ENCODE assay signal across 8 cellular contexts in the genomic region with DNA sequence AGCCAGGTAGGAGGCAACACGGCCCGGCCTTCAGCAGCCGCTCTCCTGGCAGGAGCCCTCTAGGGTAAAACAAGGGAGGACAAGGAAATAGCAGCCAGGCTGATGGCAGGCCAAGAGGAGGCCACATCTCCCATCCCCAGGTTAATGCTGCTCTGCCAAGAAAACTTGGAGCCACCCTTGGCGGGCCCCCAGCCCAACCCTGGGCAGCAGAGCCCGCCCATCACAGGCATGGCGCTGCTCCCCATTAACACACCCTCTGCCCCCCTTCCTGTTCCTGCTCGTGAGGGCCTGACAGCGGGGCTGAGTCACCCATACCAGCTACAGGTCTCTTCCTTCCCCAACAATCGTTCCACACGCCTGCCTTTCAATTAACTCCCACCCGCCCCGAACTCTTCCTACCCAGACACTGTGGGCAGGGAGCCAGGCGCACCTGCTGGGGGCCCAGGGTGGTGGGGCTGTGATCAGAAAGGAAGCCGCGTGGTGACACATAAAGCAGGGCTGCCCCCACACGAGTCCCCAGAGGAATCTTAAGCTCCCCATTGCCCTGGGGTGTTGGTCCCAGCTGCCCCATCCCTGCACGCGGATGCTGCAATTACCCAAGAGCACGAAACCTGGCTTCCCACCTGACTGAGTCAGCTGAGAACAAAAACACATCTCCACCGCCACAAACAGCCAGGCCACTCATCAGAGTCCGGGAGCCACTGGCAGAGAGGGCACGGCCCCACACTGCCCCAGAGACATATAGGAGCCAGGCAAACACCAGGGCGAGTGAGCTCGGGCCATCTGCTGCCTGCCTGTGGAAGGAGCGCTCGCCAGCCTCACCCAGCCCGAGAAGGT. TPM values are rescaled to one million over a fixed set of nuclear protein-coding genes. Genes with fewer than 3 reads are reported as not detected.
DNase-seq lines count a peak whose midpoint lies in the region; ATAC-seq, FAIRE-seq and TF ChIP-seq lines count a peak whose summit lies in the region.

A gene with protein sequence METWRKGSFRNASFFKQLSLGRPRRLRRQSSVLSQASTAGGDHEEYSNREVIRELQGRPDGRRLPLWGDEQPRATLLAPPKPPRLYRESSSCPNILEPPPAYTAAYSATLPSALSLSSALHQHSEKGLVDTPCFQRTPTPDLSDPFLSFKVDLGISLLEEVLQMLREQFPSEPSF (plus strand): TSS at position 671 of the 837 bp plus-strand sequence. CDS start 516 bp downstream, outside the sequence.

- H3K4me1 ChIP-seq in A673 (ENCODE audit: insufficient read depth, low read length, poor library complexity, severe bottlenecking) (peaks cover 40% of the 10 kb centered on the region), astrocyte (ENCODE audit: insufficient read depth, low read length) (peaks cover 46% of the 10 kb centered on the region), lung (ENCODE audit: control insufficient read depth in 2 of 2, insufficient read depth in 2 of 2, low read length in 2 of 2) (peaks cover 0 to 4% of the 10 kb centered on the region in 2 donors)

- peaks cover 33 to 40% (median 38%) of the 10 kb centered on the region in 3 donors for H3K4me1 Mint-ChIP-seq in T-cell
- H3K4me1 Mint-ChIP-seq in astrocyte (ENCODE audit: low read depth, unreplicated experiment): peaks cover 21% of the 10 kb centered on the region
- peaks cover 51 to 73% of the 10 kb centered on the region in 2 donors for H3K4me1 Mint-ChIP-seq in stimulated activated naive B cell treated with anti-CD40 and anti-IgM and Interleukin-4, amounts not matched to agents 10 μg/mL and 1 μg/mL and 100 μg/mL, for 72 hours

- POLR2A ChIA-PET in A673 (lab: Charles Lee; ENCODE audit: low non-redundant PET) (no interaction called here), T-cell (lab: Charles Lee) (no interaction called here)

- H2AFZ ChIP-seq in astrocyte (ENCODE audit: low read depth, low read length): peak within 1 kb of the TSS; percentile 56

- H3K9ac ChIP-seq in astrocyte (ENCODE audit: low read length): peak within 1 kb of the TSS; percentile 27

- H3K27ac Mint-ChIP-seq in T-cell (peak within 1 kb of the TSS; percentile 87 to 94), astrocyte (ENCODE audit: unreplicated experiment) (peak within 1 kb of the TSS; percentile 58)
- peak within 1 kb of the TSS; percentile 96 for H3K27ac Mint-ChIP-seq in stimulated activated naive B cell treated with anti-CD40 and anti-IgM and Interleukin-4, amounts not matched to agents 10 μg/mL and 1 μg/mL and 100 μg/mL, for 72 hours

- whole genome bisulfite sequencing in lung, 2 donors: 34 to 42% methylated on average over 27 of the region's 27 CpGs

- FAIRE-seq in astrocyte (lab: Jason Lieb, UNC): no peak

- H3K9me3 Mint-ChIP-seq in T-cell: no peaks in the 10 kb centered on the region
- H3K9me3 Mint-ChIP-seq in astrocyte (ENCODE audit: unreplicated experiment): no peaks in the 10 kb centered on the region
- H3K9me3 Mint-ChIP-seq in stimulated activated naive B cell treated with anti-CD40 and anti-IgM and Interleukin-4, amounts not matched to agents 10 μg/mL and 1 μg/mL and 100 μg/mL, for 72 hours: no peaks in the 10 kb centered on the region

- H3K4me3 Mint-ChIP-seq in T-cell (peak within 1 kb of the TSS; percentile 0 to 58 (median 49)), astrocyte (ENCODE audit: unreplicated experiment) (no peak within 1 kb of the TSS)
- peak within 1 kb of the TSS; percentile 79 to 80 for H3K4me3 Mint-ChIP-seq in stimulated activated naive B cell treated with anti-CD40 and anti-IgM and Interleukin-4, amounts not matched to agents 10 μg/mL and 1 μg/mL and 100 μg/mL, for 72 hours

- peak; percentile 55 for ATAC-seq in GM18909 (IDR thresholded peaks at IDR 0.05; ENCODE audit: poor library complexity, unreplicated experiment)
- ATAC-seq in T-cell (replicated peaks in 1 of 4): peak; percentile 50 to 77 (median 74)
- peak; percentile 53 for ATAC-seq in lung (ENCODE audit: insufficient read depth, low FRiP score)
- ATAC-seq in stimulated activated naive B cell treated with anti-CD40 and anti-IgM and Interleukin-4, amounts not matched to agents 10 μg/mL and 1 μg/mL and 100 μg/mL, for 72 hours (replicated peaks): peak; percentile 81 to 85

- H3K27me3 Mint-ChIP-seq in T-cell (no peaks in the 10 kb centered on the region), astrocyte (ENCODE audit: low read depth, unreplicated experiment) (no peaks in the 10 kb centered on the region)
- no peaks in the 10 kb centered on the region for H3K27me3 Mint-ChIP-seq in stimulated activated naive B cell treated with anti-CD40 and anti-IgM and Interleukin-4, amounts not matched to agents 10 μg/mL and 1 μg/mL and 100 μg/mL, for 72 hours

- H3K36me3 Mint-ChIP-seq in T-cell: peaks cover 9% of the 10 kb centered on the region
- H3K36me3 Mint-ChIP-seq in astrocyte (ENCODE audit: low read depth, unreplicated experiment): peaks cover 7% of the 10 kb centered on the region
- H3K36me3 Mint-ChIP-seq in stimulated activated naive B cell treated with anti-CD40 and anti-IgM and Interleukin-4, amounts not matched to agents 10 μg/mL and 1 μg/mL and 100 μg/mL, for 72 hours: peaks cover 32 to 37% of the 10 kb centered on the region in 2 donors

- peaks cover 46% of the 10 kb centered on the region for H4K20me1 ChIP-seq in astrocyte (ENCODE audit: insufficient read depth, low read length)

- H3K79me2 ChIP-seq in astrocyte (ENCODE audit: insufficient read depth, low read length): no peaks in the 10 kb centered on the region

- DNase-seq in A673 (ENCODE audit: low spot score) (peak; percentile 80), HPDE6-E6E7 (ENCODE audit: extremely low spot score) (peak; percentile 93), T-cell (peak in 26 of 34 experiments; percentile 16 to 70 (median 42)), astrocyte (ENCODE audit: low read depth) (peak; percentile 49), lung (ENCODE audit: low spot score) (no peak), AG20443 (ENCODE audit: low spot score) (no peak)
- DNase-seq in stimulated activated naive B cell treated with anti-CD40 and anti-IgM and Interleukin-4, amounts not matched to agents 10 μg/mL and 1 μg/mL and 100 μg/mL, for 72 hours: peak; percentile 90

- H3K4me3 ChIP-seq in A673 (ENCODE audit: low read depth, low read length, poor library complexity, severe bottlenecking) (no peak within 1 kb of the TSS), astrocyte (ENCODE audit: insufficient read depth, low read depth, low read length) (no peak within 1 kb of the TSS), lung (no peak within 1 kb of the TSS)

- H3K27ac ChIP-seq in A673 (ENCODE audit: low read depth, low read length, poor library complexity, severe bottlenecking): peak within 1 kb of the TSS; percentile 69
- peak within 1 kb of the TSS; percentile 19 for H3K27ac ChIP-seq in astrocyte (ENCODE audit: low read depth, low read length)
- H3K27ac ChIP-seq in lung (ENCODE audit: low read depth in 1 of 2, low read length in 1 of 2): peak within 1 kb of the TSS in 1 of 2 donors; percentile 48

- BruUV-seq in A673 (replicated peaks; lab: Mats Ljungman, UMichigan): no TSS peak

- H3K9me3 ChIP-seq in A673 (ENCODE audit: low read depth, low read length, poor library complexity, severe bottlenecking) (no peaks in the 10 kb centered on the region), astrocyte (ENCODE audit: insufficient read depth, low read depth, low read length) (no peaks in the 10 kb centered on the region), lung (ENCODE audit: control insufficient read depth in 2 of 2, insufficient read depth in 1 of 2, low read length in 1 of 2) (no peaks in the 10 kb centered on the region)

- peaks cover 8% of the 10 kb centered on the region for H3K36me3 ChIP-seq in A673 (ENCODE audit: insufficient read depth, low read length, poor library complexity, severe bottlenecking)
- peaks cover 2% of the 10 kb centered on the region for H3K36me3 ChIP-seq in astrocyte (ENCODE audit: insufficient read depth, low read length)
- H3K36me3 ChIP-seq in lung (ENCODE audit: control insufficient read depth in 2 of 2, insufficient read depth in 2 of 2, low read length in 2 of 2): peaks cover 8 to 31% of the 10 kb centered on the region in 2 donors

- TF ChIP-seq CTCF in A673 (conservative IDR thresholded peaks at IDR 0.05; ENCODE audit: low read depth, low read length): no peak
- TF ChIP-seq CTCF in astrocyte (IDR thresholded peaks at IDR 0.05; ENCODE audit: insufficient read depth, low read depth, low read length): no peak
- no peak for TF ChIP-seq CTCF in lung (IDR thresholded peaks at IDR 0.05; ENCODE audit: control extremely low read depth, extremely low read depth)

- peak within 1 kb of the TSS; percentile 71 for H3K4me2 ChIP-seq in astrocyte (ENCODE audit: low read length)

- H3K27me3 ChIP-seq in A673 (replicated peaks; ENCODE audit: insufficient read depth, low read depth, low read length, poor library complexity): no peaks in the 10 kb centered on the region
- H3K27me3 ChIP-seq in astrocyte (ENCODE audit: insufficient read depth, low read length): no peaks in the 10 kb centered on the region
- H3K27me3 ChIP-seq in lung (ENCODE audit: control insufficient read depth, insufficient read depth): no peaks in the 10 kb centered on the region

- intact Hi-C loops in A673 (cut with micrococcal nuclease; ENCODE audit: unreplicated experiment): no loop called here

- CTCF ChIA-PET in A673 (lab: Charles Lee) (interaction anchor here (1.3 kb wide), 1 partner anchor 13 kb away, joined by 3 read pairs; no protein-coding TSS in a partner anchor), T-cell (lab: Charles Lee) (interaction anchor here (0.6 to 1.8 kb wide), 6 partner anchors 8 to 92 kb away, joined by 3 to 6 read pairs (median 4); no protein-coding TSS in a partner anchor)

RNA-seq across cellular contexts. Expression of the gene that starts here (rescaled TPM):
- total RNA-seq in A673 (2021): 0.33 and 0.62 TPM in 2 replicates
- total RNA-seq in T-cell: 1 to 10 TPM in 4 of 5 donors, under 1 TPM in 1; 0.60 to 3.2 (median 2.4) TPM
- total RNA-seq in astrocyte: 0.19 TPM in 1 of 2 replicates, not detected in the other
- total RNA-seq in lung: under 1 TPM; 0.34 to 0.58 TPM
- 1 to 10 TPM in 1 of 2 donors, under 1 TPM in 1; 0.87 to 1.5 TPM for polyA plus RNA-seq in lung

Comparison
In these comparisons a context has a peak if more than half of its experiments do, and no peak if none do; other contexts are left out.
1. Peak in DNase-seq and H3K27ac ChIP-seq in A673; RNA of the gene not detected or under 1 TPM.
2. Peak in DNase-seq, H3K27ac ChIP-seq, H3K9ac ChIP-seq and H3K4me2 ChIP-seq in astrocyte; RNA of the gene not detected or under 1 TPM.
3. DNase-seq: peak in HPDE6-E6E7 (single experiment), T-cell (26 of 34) and stimulated activated naive B cell treated with anti-CD40 and anti-IgM and Interleukin-4, amounts not matched to agents 10 μg/mL and 1 μg/mL and 100 μg/mL, for 72 hours (single experiment); none in lung (single experiment) and AG20443 (single experiment).
4. Peak in every context shown above with its lines, with median percentiles within 50 percentile points of each other: ATAC-seq and H3K27ac Mint-ChIP-seq.